In genomic region chr19:41582577-41583182, GRCh38 we compare ENCODE assay signal across 5 cellular contexts. TPM values are rescaled to one million over a fixed set of nuclear protein-coding genes. Genes with fewer than 3 reads are reported as not detected.
"Had no signal": no experiment of that assay in that cellular context is flagged by ENCODE, and none has a peak within 500 bp of the region (broad histone marks: within the 10 kb centered on the region; RNA-seq: fewer than 3 reads in every experiment).

No MANE protein-coding gene starts in this region.

RNA-seq across cellular contexts. Expression of gene CEACAM21, which starts 6.7 kb away (rescaled TPM):
- total RNA-seq: GM23248, H7, HT-29 had no signal
- polyA plus RNA-seq: GM23248 had no signal

RNA-seq across cellular contexts. Expression of gene CEACAM4, which starts 44.2 kb away (rescaled TPM):
- total RNA-seq: GM23248, H4, H7, HT-29 had no signal
- polyA plus RNA-seq: GM23248, IgD-negative memory B cell had no signal
